In the genomic region with DNA sequence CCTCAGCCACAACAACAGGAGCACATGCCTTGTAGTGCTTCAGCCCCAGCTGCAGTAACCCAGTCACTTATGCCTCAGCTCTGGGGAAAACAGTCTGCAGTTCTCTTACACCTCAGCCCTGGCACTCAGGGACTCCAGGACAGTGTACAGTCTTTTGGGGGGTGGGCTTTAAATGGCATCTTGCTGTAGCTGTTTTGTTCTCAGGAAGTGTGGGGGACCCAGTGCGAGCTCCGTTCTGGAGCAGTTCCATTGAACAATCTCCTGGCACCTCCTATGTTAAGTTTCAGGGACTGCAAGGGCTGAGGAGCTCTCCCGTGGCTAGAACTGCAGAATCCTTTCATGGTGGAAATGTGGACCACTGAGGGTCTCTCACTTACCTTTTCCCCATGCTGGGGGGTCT, we compare ENCODE assay signal across 1 cellular context.
TF ChIP-seq lines count a peak whose summit lies in the region.

No MANE protein-coding gene starts in this region.

TF ChIP-seq in HepG2, 621 proteins besides CTCF, POLR2A, EP300 and RAD21:
- no peak for TF ChIP-seq RELA (CRISPR knock-in tag; IDR thresholded peaks at IDR 0.05)
- TF ChIP-seq, protein P1, sequence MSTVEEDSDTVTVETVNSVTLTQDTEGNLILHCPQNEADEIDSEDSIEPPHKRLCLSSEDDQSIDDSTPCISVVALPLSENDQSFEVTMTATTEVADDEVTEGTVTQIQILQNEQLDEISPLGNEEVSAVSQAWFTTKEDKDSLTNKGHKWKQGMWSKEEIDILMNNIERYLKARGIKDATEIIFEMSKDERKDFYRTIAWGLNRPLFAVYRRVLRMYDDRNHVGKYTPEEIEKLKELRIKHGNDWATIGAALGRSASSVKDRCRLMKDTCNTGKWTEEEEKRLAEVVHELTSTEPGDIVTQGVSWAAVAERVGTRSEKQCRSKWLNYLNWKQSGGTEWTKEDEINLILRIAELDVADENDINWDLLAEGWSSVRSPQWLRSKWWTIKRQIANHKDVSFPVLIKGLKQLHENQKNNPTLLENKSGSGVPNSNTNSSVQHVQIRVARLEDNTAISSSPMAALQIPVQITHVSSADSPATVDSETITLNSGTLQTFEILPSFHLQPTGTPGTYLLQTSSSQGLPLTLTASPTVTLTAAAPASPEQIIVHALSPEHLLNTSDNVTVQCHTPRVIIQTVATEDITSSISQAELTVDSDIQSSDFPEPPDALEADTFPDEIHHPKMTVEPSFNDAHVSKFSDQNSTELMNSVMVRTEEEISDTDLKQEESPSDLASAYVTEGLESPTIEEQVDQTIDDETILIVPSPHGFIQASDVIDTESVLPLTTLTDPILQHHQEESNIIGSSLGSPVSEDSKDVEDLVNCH (CRISPR knock-in tag; IDR thresholded peaks at IDR 0.05), result no peak
- TF ChIP-seq ZNF616 (CRISPR knock-in tag; IDR thresholded peaks at IDR 0.05; ENCODE audit: low read depth), result no peak
- no peak for TF ChIP-seq ZNF235 (CRISPR knock-in tag; IDR thresholded peaks at IDR 0.05; ENCODE audit: borderline replicate concordance)
